Comparison of ENCODE assay signal across 27 cellular contexts in the genomic region with DNA sequence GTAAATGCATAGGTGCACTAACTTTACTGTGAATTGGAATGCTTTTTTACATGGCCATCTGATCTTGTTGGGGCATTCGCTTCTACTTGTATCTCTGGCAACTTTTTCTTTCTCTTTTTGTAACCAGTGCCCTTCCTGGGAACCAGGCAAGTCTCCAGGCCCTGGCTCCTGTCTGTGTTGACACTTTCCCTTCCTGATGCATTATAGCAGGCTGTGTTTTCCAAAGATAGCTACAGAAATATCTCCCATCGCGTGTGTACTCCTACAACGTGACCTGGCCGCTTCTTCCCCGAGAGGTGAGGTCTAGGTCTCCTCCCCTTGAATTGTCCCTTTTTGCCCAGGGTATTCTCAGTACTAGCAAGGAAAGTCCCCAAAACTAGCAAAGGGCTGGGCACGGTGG.
"Had no signal": no experiment of that assay in that cellular context is flagged by ENCODE, and none has a peak within 500 bp of the region (broad histone marks: within the 10 kb centered on the region; RNA-seq: fewer than 3 reads in every experiment).

No MANE protein-coding gene starts in this region.

- H3K27me3 ChIP-seq: adrenal gland, ascending aorta, brain microvascular endothelial cell, stomach, tibial nerve, uterus had no signal

- H3K27ac Mint-ChIP-seq: activated CD4-positive, alpha-beta T cell treated with anti-CD3 and anti-CD28 coated beads, Interleukin-2, amount 10 ng/mL, durations not matched to agents 7 days and 5 days; activated naive CD4-positive, alpha-beta T cell treated with anti-CD3 and anti-CD28 coated beads, Interleukin-2, amount 10 ng/mL, durations not matched to agents 7 days and 5 days; mesothelial cell of epicardium; natural killer cell; stimulated activated effector memory CD8-positive, alpha-beta T cell treated with anti-CD3 and anti-CD28 coated beads, Interleukin-12 subunit alpha, Interleukin-12 subunit beta, amount 100 ng/mL, for 72 hours; T-helper 1 cell treated with Interleukin-12 subunit alpha and Interleukin-12 subunit beta and Interleukin-4 antibody, amounts not matched to agents 30 μg/mL and 1 μg/mL, for 36 hours had no signal

- H3K36me3 Mint-ChIP-seq: activated naive CD4-positive, alpha-beta T cell treated with anti-CD3 and anti-CD28 coated beads, Interleukin-2, amount 10 ng/mL, durations not matched to agents 7 days and 5 days; mesothelial cell of epicardium; natural killer cell; stimulated activated effector memory CD8-positive, alpha-beta T cell treated with anti-CD3 and anti-CD28 coated beads, Interleukin-12 subunit alpha, Interleukin-12 subunit beta, amount 100 ng/mL, for 72 hours had no signal

- H3K27ac ChIP-seq: adrenal gland, ascending aorta, brain microvascular endothelial cell, prostate gland, skin epidermis, stomach, suprapubic skin, tibial nerve, uterus had no signal

- H3K4me3 ChIP-seq: adrenal gland, ascending aorta, prostate gland, skin epidermis, stomach, suprapubic skin, tibial nerve, uterus had no signal

- H3K36me3 ChIP-seq: adrenal gland, ascending aorta, brain microvascular endothelial cell, prostate gland, stomach, suprapubic skin, tibial nerve, uterus had no signal

- H3K4me3 Mint-ChIP-seq: activated CD4-positive, alpha-beta T cell treated with anti-CD3 and anti-CD28 coated beads, Interleukin-2, amount 10 ng/mL, durations not matched to agents 7 days and 5 days; activated naive CD4-positive, alpha-beta T cell treated with anti-CD3 and anti-CD28 coated beads, Interleukin-2, amount 10 ng/mL, durations not matched to agents 7 days and 5 days; activated T-cell treated with anti-CD3 and anti-CD28 coated beads, Interleukin-2, amount 50 U/mL, for 4 hours; mesothelial cell of epicardium; natural killer cell; stimulated activated effector memory CD8-positive, alpha-beta T cell treated with anti-CD3 and anti-CD28 coated beads, Interleukin-12 subunit alpha, Interleukin-12 subunit beta, amount 100 ng/mL, for 72 hours; T-helper 1 cell treated with Interleukin-12 subunit alpha and Interleukin-12 subunit beta and Interleukin-4 antibody, amounts not matched to agents 30 μg/mL and 1 μg/mL, for 36 hours had no signal

- H3K9me3 Mint-ChIP-seq: activated CD4-positive, alpha-beta T cell treated with anti-CD3 and anti-CD28 coated beads, Interleukin-2, amount 10 ng/mL, durations not matched to agents 7 days and 5 days; activated naive CD4-positive, alpha-beta T cell treated with anti-CD3 and anti-CD28 coated beads, Interleukin-2, amount 10 ng/mL, durations not matched to agents 7 days and 5 days; activated T-cell treated with anti-CD3 and anti-CD28 coated beads, Interleukin-2, amount 50 U/mL, for 4 hours; mesothelial cell of epicardium; natural killer cell; stimulated activated effector memory CD8-positive, alpha-beta T cell treated with anti-CD3 and anti-CD28 coated beads, Interleukin-12 subunit alpha, Interleukin-12 subunit beta, amount 100 ng/mL, for 72 hours; T-helper 1 cell treated with Interleukin-12 subunit alpha and Interleukin-12 subunit beta and Interleukin-4 antibody, amounts not matched to agents 30 μg/mL and 1 μg/mL, for 36 hours had no signal

- ATAC-seq: activated CD4-positive, CD25-positive, alpha-beta regulatory T cell treated with anti-CD3 and anti-CD28 coated beads, Interleukin-2, amount 50 U/mL, for 24 hours; activated T-cell treated with anti-CD3 and anti-CD28 coated beads, Interleukin-2, amount 50 U/mL, for 4 hours; left lobe of liver; natural killer cell; stimulated activated effector memory CD8-positive, alpha-beta T cell treated with anti-CD3 and anti-CD28 coated beads, Interleukin-12 subunit alpha, Interleukin-12 subunit beta, amount 100 ng/mL, for 72 hours had no signal

- H3K9me3 ChIP-seq: adrenal gland, ascending aorta, prostate gland, stomach, suprapubic skin, tibial nerve, uterus had no signal

- H3K4me1 ChIP-seq: adrenal gland, ascending aorta, prostate gland, stomach, suprapubic skin, tibial nerve, uterus had no signal

- DNase-seq: activated CD4-positive, alpha-beta T cell treated with anti-CD3 and anti-CD28 coated beads, Interleukin-2, amount 10 ng/mL, durations not matched to agents 7 days and 5 days; activated CD8-positive, alpha-beta memory T cell treated with anti-CD3 and anti-CD28 coated beads, Interleukin-2, amount 50 U/mL, for 48 hours; activated effector memory CD4-positive, alpha-beta T cell treated with anti-CD3 and anti-CD28 coated beads, Interleukin-2, amount 50 U/mL, for 16 hours; activated naive CD4-positive, alpha-beta T cell treated with anti-CD3 and anti-CD28 coated beads, Interleukin-2, amount 10 ng/mL, durations not matched to agents 7 days and 5 days; activated T-cell treated with anti-CD3 and anti-CD28 coated beads, Interleukin-2, amount 50 U/mL, for 4 hours; adrenal gland; brain microvascular endothelial cell; central memory CD4-positive, alpha-beta T cell; dermis blood vessel endothelial cell; effector CD8-positive, alpha-beta T cell; erythroblast; foreskin fibroblast; kidney; natural killer cell; stimulated activated CD4-positive, alpha-beta T cell treated with anti-CD3 and anti-CD28 coated beads, Interleukin-1b, Interleukin-23, amount 100 ng/mL, for 48 hours; stomach; uterus had no signal
